Comparison of ENCODE assay signal across 34 cellular contexts in genomic region chr16:66389256-66390175, GRCh38. TPM values are rescaled to one million over a fixed set of nuclear protein-coding genes. Genes with fewer than 3 reads are reported as not detected.
"Had no signal": no experiment of that assay in that cellular context is flagged by ENCODE, and none has a peak within 500 bp of the region (broad histone marks: within the 10 kb centered on the region; RNA-seq: fewer than 3 reads in every experiment).

No MANE protein-coding gene starts in this region.

- H3K4me3 ChIP-seq: breast epithelium, left lung, lung, mucosa of descending colon, ovary, smooth muscle cell, transverse colon, uterus had no signal

- H3K27ac ChIP-seq: breast epithelium, left lung, neutrophil, ovary, transverse colon, uterus, WERI-Rb-1 had no signal

- ATAC-seq: activated naive CD4-positive, alpha-beta T cell treated with anti-CD3 and anti-CD28 coated beads, Interleukin-2, amount 50 U/mL, for 72 hours; activated T-cell treated with anti-CD3 and anti-CD28 coated beads, Interleukin-2, amount 50 U/mL, for 72 hours; esophagus mucosa; left lung; mucosa of descending colon; natural killer cell treated with Interleukin-12 subunit alpha and Interleukin-12 subunit beta and Interleukin-15 and Interleukin-18, amount 100 ng/mL, for 72 hours had no signal

- H3K4me1 ChIP-seq: breast epithelium, left lung, transverse colon, uterus had no signal

- H3K27me3 ChIP-seq: breast epithelium, left lung, neutrophil, ovary, transverse colon, uterus had no signal

- DNase-seq: activated CD4-positive, alpha-beta memory T cell treated with anti-CD3 and anti-CD28 coated beads for 36 hours; activated CD4-positive, alpha-beta T cell treated with anti-CD3 and anti-CD28 coated beads, Interleukin-2, amount 10 ng/mL, durations not matched to agents 24 days and 14 days; activated CD4-positive, CD25-positive, alpha-beta regulatory T cell treated with anti-CD3 and anti-CD28 coated beads, Interleukin-2, amount 50 U/mL, for 72 hours; activated naive CD4-positive, alpha-beta T cell; activated T-cell treated with anti-CD3 and anti-CD28 coated beads, Interleukin-2, amount 50 U/mL, for 72 hours; effector memory CD4-positive, alpha-beta T cell; foreskin fibroblast; hippocampal formation; immature natural killer cell; kidney glomerular epithelial cell; left lung; mesendoderm; mucosa of descending colon; ovary; SK-N-SH; stimulated activated CD4-positive, alpha-beta T cell treated with anti-CD3 and anti-CD28 coated beads, Interleukin-15, amount 100 ng/mL, for 24 hours; stimulated activated CD4-positive, alpha-beta T cell treated with anti-CD3 and anti-CD28 coated beads, Interleukin-2, amount 100 ng/mL, for 24 hours; stimulated activated naive CD4-positive, alpha-beta T cell; SW 1271; T1000; transverse colon; uterus; WERI-Rb-1 had no signal

- H3K9me3 ChIP-seq: breast epithelium, left lung, mucosa of descending colon, neutrophil, ovary, SK-N-SH, transverse colon, uterus had no signal

- H3K36me3 ChIP-seq: breast epithelium, neutrophil, ovary, transverse colon, uterus, WERI-Rb-1 had no signal

- FAIRE-seq: colon had no signal

RNA-seq across cellular contexts. Expression of gene CDH5, which starts 23.0 kb away (rescaled TPM):
- total RNA-seq: activated CD4-positive, alpha-beta memory T cell treated with anti-CD3 and anti-CD28 coated beads for 36 hours; activated CD4-positive, alpha-beta T cell treated with anti-CD3 and anti-CD28 coated beads, Interleukin-2, amount 10 ng/mL, durations not matched to agents 24 days and 14 days; activated CD8-positive, alpha-beta memory T cell treated with anti-CD3 and anti-CD28 coated beads for 36 hours; activated naive CD4-positive, alpha-beta T cell treated with anti-CD3 and anti-CD28 coated beads, Interleukin-2, amount 50 U/mL, for 72 hours; activated T-cell treated with anti-CD3 and anti-CD28 coated beads, Interleukin-2, amount 50 U/mL, for 72 hours; myocyte; natural killer cell treated with Interleukin-12 subunit alpha and Interleukin-12 subunit beta and Interleukin-15 and Interleukin-18, amount 100 ng/mL, for 72 hours; smooth muscle cell had no signal
- polyA plus RNA-seq: immature natural killer cell, SK-N-SH, smooth muscle cell had no signal

RNA-seq across cellular contexts. Expression of gene BEAN1, which starts 37.6 kb away (rescaled TPM):
- total RNA-seq: activated CD4-positive, alpha-beta memory T cell treated with anti-CD3 and anti-CD28 coated beads for 36 hours; activated CD4-positive, alpha-beta T cell treated with anti-CD3 and anti-CD28 coated beads, Interleukin-2, amount 10 ng/mL, durations not matched to agents 24 days and 14 days; activated CD8-positive, alpha-beta memory T cell treated with anti-CD3 and anti-CD28 coated beads for 36 hours; activated naive CD4-positive, alpha-beta T cell treated with anti-CD3 and anti-CD28 coated beads, Interleukin-2, amount 50 U/mL, for 72 hours; activated T-cell treated with anti-CD3 and anti-CD28 coated beads, Interleukin-2, amount 50 U/mL, for 72 hours; natural killer cell treated with Interleukin-12 subunit alpha and Interleukin-12 subunit beta and Interleukin-15 and Interleukin-18, amount 100 ng/mL, for 72 hours; progenitor cell of endocrine pancreas had no signal
